In genomic region chr17:81401727-81402529, GRCh38 we compare ENCODE assay signal across 7 cellular contexts. TPM values are rescaled to one million over a fixed set of nuclear protein-coding genes. Genes with fewer than 3 reads are reported as not detected.
A peak's percentile ranks its signal among the peaks of the same experiment; 100 is the strongest.
DNase-seq lines count a peak whose midpoint lies in the region; ATAC-seq and TF ChIP-seq lines count a peak whose summit lies in the region.

No MANE protein-coding gene starts in this region.

- H3K36me3 Mint-ChIP-seq in osteocyte (ENCODE audit: unreplicated experiment) = no peaks in the 10 kb centered on the region

- H3K9me3 ChIP-seq in NT2/D1 (ENCODE audit: insufficient read depth, low read length) (no peaks in the 10 kb centered on the region), esophagus squamous epithelium (no peaks in the 10 kb centered on the region)

- peaks cover 38% of the 10 kb centered on the region for H3K27me3 ChIP-seq in NT2/D1 (ENCODE audit: insufficient read depth, insufficient read length)
- peaks cover 0 to 17% (median 0%) of the 10 kb centered on the region in 4 donors for H3K27me3 ChIP-seq in esophagus squamous epithelium

- intact Hi-C loops in esophagus squamous epithelium (cut with DNase I) = loop anchor here (5.0 kb wide), 1 partner anchor 80 kb away; no protein-coding TSS in a partner anchor

- H3K9me3 Mint-ChIP-seq in osteocyte (ENCODE audit: unreplicated experiment) = no peaks in the 10 kb centered on the region

- 34 to 69% methylated on average over 7 to 18 of the region's 19 CpGs for WGBS in esophagus squamous epithelium, 2 donors

- no peaks in the 10 kb centered on the region for H3K27me3 Mint-ChIP-seq in osteocyte (ENCODE audit: unreplicated experiment)

- no peak for ATAC-seq in HG02763 (IDR thresholded peaks at IDR 0.05; ENCODE audit: unreplicated experiment)

- H3K9ac ChIP-seq in NT2/D1 (ENCODE audit: insufficient read length, low read depth) = peak overlapping the region; percentile 50

- peak overlapping the region; percentile 94 to 98 (median 96) for H3K27ac ChIP-seq in esophagus squamous epithelium

- TF ChIP-seq CTCF in GM12872 (IDR thresholded peaks at IDR 0.05; ENCODE audit: insufficient read depth, low read depth, low read length) (0 out of 3 replicates have a peak, but pooled peaks have one; percentile 22), esophagus squamous epithelium (IDR thresholded peaks at IDR 0.05) (peak in 3 of 6 experiments; percentile 9 to 30 (median 15)), osteocyte (IDR thresholded peaks at IDR 0.05) (peak; percentile 37)

- H3K4me3 Mint-ChIP-seq in osteocyte (ENCODE audit: unreplicated experiment) = peak overlapping the region; percentile 86

- no peak for TF ChIP-seq POLR2A in esophagus squamous epithelium (IDR thresholded peaks at IDR 0.05)

- H3K4me3 ChIP-seq in NT2/D1 (ENCODE audit: insufficient read length, low read depth) (no peak overlapping the region), esophagus squamous epithelium (peak overlapping the region in 3 of 4 donors; percentile 24 to 94 (median 90))

- peak overlapping the region; percentile 93 for H3K27ac Mint-ChIP-seq in osteocyte (ENCODE audit: unreplicated experiment)

- H3K36me3 ChIP-seq in NT2/D1 (ENCODE audit: insufficient read depth, insufficient read length, low read length) (no peaks in the 10 kb centered on the region), esophagus squamous epithelium (no peaks in the 10 kb centered on the region)

- peaks cover 31% of the 10 kb centered on the region for H3K4me1 ChIP-seq in NT2/D1 (ENCODE audit: insufficient read depth, insufficient read length)
- peaks cover 23 to 91% (median 55%) of the 10 kb centered on the region in 3 donors for H3K4me1 ChIP-seq in esophagus squamous epithelium

- H3K4me1 Mint-ChIP-seq in osteocyte (ENCODE audit: unreplicated experiment) = peaks cover 74% of the 10 kb centered on the region

- no peak for DNase-seq in NT2/D1 (ENCODE audit: low read depth, low spot score)
- no peak for DNase-seq in esophagus squamous epithelium (lab: John Stamatoyannopoulos, UW)
- no peak for DNase-seq in osteocyte (ENCODE audit: extremely low spot score, unreplicated experiment)
- DNase-seq in NCI-H187 (lab: John Stamatoyannopoulos, UW) = no peak
- no peak for DNase-seq in stimulated activated CD4-positive, alpha-beta T cell treated with anti-CD3 and anti-CD28 coated beads, Interleukin-12 subunit alpha, Interleukin-12 subunit beta, amount 100 ng/mL, for 4 hours

RNA-seq across cellular contexts. Expression of gene BAHCC1, which starts 6.7 kb away (rescaled TPM):
- total RNA-seq in esophagus squamous epithelium = 10 to 100 TPM in 1 of 4 donors, 1 to 10 TPM in 3; 3.8 to 10.6 (median 5.4) TPM
- total RNA-seq in osteocyte = 55.7 and 57.0 TPM in 2 replicates
